ENCODE assay signal across 27 cellular contexts in genomic region chr1:5681654-5682053, GRCh38.
"Had no signal": no experiment of that assay in that cellular context is flagged by ENCODE, and none has a peak within 500 bp of the region (broad histone marks: within the 10 kb centered on the region; RNA-seq: fewer than 3 reads in every experiment).

No MANE protein-coding gene starts in this region.

- H3K27ac Mint-ChIP-seq: immature natural killer cell; naive B cell; natural killer cell; stimulated activated naive B cell treated with anti-CD40 and anti-IgM and Interleukin-4, amounts not matched to agents 10 μg/mL and 1 μg/mL and 100 μg/mL, for 72 hours had no signal

- H3K9me3 ChIP-seq: left lung, lower lobe of right lung, pancreas, prostate gland, stomach, testis, thyroid gland, transverse colon, upper lobe of left lung, vagina had no signal

- H3K27ac ChIP-seq: left lung, lower lobe of right lung, pancreas, skin epidermis, stomach, testis, thyroid gland, transverse colon, upper lobe of left lung, vagina had no signal

- H3K4me1 ChIP-seq: left lung, lower lobe of right lung, pancreas, stomach, testis, thyroid gland, transverse colon, upper lobe of left lung had no signal

- H3K36me3 Mint-ChIP-seq: immature natural killer cell; natural killer cell; stimulated activated naive B cell treated with anti-CD40 and anti-IgM and Interleukin-4, amounts not matched to agents 10 μg/mL and 1 μg/mL and 100 μg/mL, for 72 hours had no signal

- H3K27me3 ChIP-seq: testis, thyroid gland, upper lobe of left lung, vagina had no signal

- H3K4me1 Mint-ChIP-seq: immature natural killer cell; naive B cell; natural killer cell; stimulated activated naive B cell treated with anti-CD40 and anti-IgM and Interleukin-4, amounts not matched to agents 10 μg/mL and 1 μg/mL and 100 μg/mL, for 72 hours had no signal

- ATAC-seq: left colon; left lung; lower lobe of right lung; natural killer cell; pancreas; right cardiac atrium; sciatic nerve; stimulated activated naive B cell treated with anti-CD40 and anti-IgM and Interleukin-4, amounts not matched to agents 10 μg/mL and 1 μg/mL and 100 μg/mL, for 72 hours; stimulated activated naive CD8-positive, alpha-beta T cell treated with anti-CD3 and anti-CD28 coated beads, Interleukin-15, Interleukin-2, amounts not matched to agents 100 U/mL and 50 U/mL, for 24 hours had no signal

- H3K4me3 ChIP-seq: left lung, lower lobe of right lung, pancreas, prostate gland, skin epidermis, stomach, testis, thyroid gland, transverse colon, upper lobe of left lung, vagina had no signal

- H3K4me3 Mint-ChIP-seq: immature natural killer cell; naive B cell; natural killer cell; stimulated activated naive B cell treated with anti-CD40 and anti-IgM and Interleukin-4, amounts not matched to agents 10 μg/mL and 1 μg/mL and 100 μg/mL, for 72 hours had no signal

- H3K36me3 ChIP-seq: left lung, lower lobe of right lung, pancreas, prostate gland, stomach, thyroid gland, transverse colon, upper lobe of left lung, vagina had no signal

- DNase-seq: immature natural killer cell; kidney; left colon; left lung; lower lobe of right lung; mammary epithelial cell; mesenchymal stem cell; naive B cell; natural killer cell; pancreas; retina; right cardiac atrium; stimulated activated CD4-positive, alpha-beta T cell treated with anti-CD3 and anti-CD28 coated beads, Interleukin-12 subunit alpha, Interleukin-12 subunit beta, amount 100 ng/mL, for 4 hours; stimulated activated CD4-positive, alpha-beta T cell treated with anti-CD3 and anti-CD28 coated beads, Interleukin-15, amount 100 ng/mL, for 24 hours; stimulated activated CD4-positive, alpha-beta T cell treated with anti-CD3 and anti-CD28 coated beads, Interleukin-2, amount 100 ng/mL, for 24 hours; stimulated activated CD4-positive, alpha-beta T cell treated with anti-CD3 and anti-CD28 coated beads, Interleukin-4, amount 100 ng/mL, for 1 hour; stimulated activated naive B cell treated with anti-CD40 and anti-IgM and Interleukin-4, amounts not matched to agents 10 μg/mL and 1 μg/mL and 100 μg/mL, for 72 hours; stimulated activated naive CD8-positive, alpha-beta T cell treated with anti-CD3 and anti-CD28 coated beads, Interleukin-15, Interleukin-2, amounts not matched to agents 100 U/mL and 50 U/mL, for 24 hours; stomach; testis; thyroid gland; transverse colon; upper lobe of left lung had no signal

- H3K9me3 Mint-ChIP-seq: immature natural killer cell had no signal
